In the genomic region with DNA sequence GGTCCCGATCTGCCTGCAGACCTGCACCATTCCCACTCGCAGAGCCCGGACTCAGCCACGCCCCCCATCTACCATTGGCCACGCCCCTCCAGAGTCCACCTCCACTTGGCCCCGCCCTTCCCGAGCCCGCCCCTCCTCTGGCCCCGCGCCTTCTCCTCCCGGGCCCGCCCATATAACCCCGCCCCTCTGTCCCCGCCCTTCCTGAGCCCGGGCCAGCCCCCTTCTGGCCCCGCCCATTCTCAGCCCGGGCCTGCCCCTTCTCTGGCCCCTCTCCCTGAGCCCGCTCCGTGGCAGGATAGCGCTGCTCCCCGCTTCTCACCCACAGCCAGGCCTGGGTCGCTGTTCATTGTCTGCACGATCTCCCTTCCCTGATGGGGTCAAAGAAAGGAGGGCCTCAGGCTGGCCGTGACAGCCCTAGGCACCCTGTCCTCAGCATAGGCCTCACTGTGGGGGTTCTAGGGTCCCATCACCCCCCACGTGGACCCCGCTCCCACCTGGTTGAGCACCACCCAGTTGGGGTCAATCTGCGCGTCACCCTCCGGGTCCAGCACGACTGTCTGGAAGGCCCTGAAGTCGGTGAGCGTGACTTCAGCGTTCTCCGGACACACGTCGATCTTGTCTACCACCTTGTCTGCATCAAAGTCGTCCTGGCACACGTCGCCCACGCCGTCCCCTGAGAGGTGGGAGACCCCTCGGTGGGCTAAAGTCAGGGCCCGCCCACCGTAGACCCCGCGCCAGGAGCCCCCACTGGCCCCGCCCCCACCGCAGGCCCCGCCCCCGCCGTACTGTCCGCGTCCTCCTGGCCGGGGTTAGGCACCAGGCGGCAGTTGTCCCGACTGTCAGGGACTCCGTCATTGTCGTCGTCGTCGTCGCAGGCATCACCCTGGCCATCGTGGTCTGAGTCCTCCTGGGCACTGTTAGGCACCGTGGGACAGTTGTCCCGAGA, we compare ENCODE assay signal across 8 cellular contexts. TPM values are rescaled to one million over a fixed set of nuclear protein-coding genes. Genes with fewer than 3 reads are reported as not detected.
DNase-seq lines count a peak whose midpoint lies in the region; ATAC-seq and TF ChIP-seq lines count a peak whose summit lies in the region.

No MANE protein-coding gene starts in this region.

- in situ Hi-C loops in SK-MEL-5 (cut with HindIII; ENCODE audit: low pct_unique_long_range_greater_than_20kb, low sequenced_read_pairs), result no loop called here

- H3K4me1 ChIP-seq in BE2C (no peaks in the 10 kb centered on the region), cardiac muscle cell (ENCODE audit: low read depth) (no peaks in the 10 kb centered on the region)

- H3K27me3 ChIP-seq in BE2C (peaks cover 52% of the 10 kb centered on the region), cardiac muscle cell (peaks cover 88% of the 10 kb centered on the region)

- no peak for ATAC-seq in HG03457 (IDR thresholded peaks at IDR 0.05; ENCODE audit: unreplicated experiment)

- TF ChIP-seq CTCF in BE2C (IDR thresholded peaks at IDR 0.05; ENCODE audit: low read depth, low read length) (no peak), cardiac muscle cell (IDR thresholded peaks at IDR 0.05; ENCODE audit: low read depth, low read length) (no peak)

- DNase-seq in BE2C, result peak; percentile 98
- DNase-seq in HT-29 (ENCODE audit: low spot score), result peak; percentile 61
- DNase-seq in SK-MEL-5 (ENCODE audit: low read depth, low spot score), result peak; percentile 84
- peak; percentile 20 for DNase-seq in activated gamma-delta T cell treated with anti-CD3 and anti-CD28 coated beads, Interleukin-2, amount 50 U/mL, for 16 hours (ENCODE audit: low read depth)
- DNase-seq in cardiac muscle cell (ENCODE audit: low read depth in 1 of 2, low spot score in 1 of 2), result peak; percentile 64 to 86
- peak; percentile 44 to 79 for DNase-seq in stimulated activated CD4-positive, alpha-beta T cell treated with anti-CD3 and anti-CD28 coated beads, Interleukin-12 subunit alpha, Interleukin-12 subunit beta, amount 100 ng/mL, for 24 hours (ENCODE audit: low read depth in 2 of 2)
- no peak for DNase-seq in inferior parietal cortex (ENCODE audit: extremely low spot score)

- H3K36me3 ChIP-seq in BE2C, result no peaks in the 10 kb centered on the region
- no peaks in the 10 kb centered on the region for H3K36me3 ChIP-seq in cardiac muscle cell

- peaks cover 3% of the 10 kb centered on the region; the same call in 1 of the 2 replicates for H3K9me3 ChIP-seq in BE2C
- H3K9me3 ChIP-seq in cardiac muscle cell (ENCODE audit: low read depth), result no peaks in the 10 kb centered on the region

- H3K4me3 ChIP-seq in BE2C (ENCODE audit: low read depth, low read length), result peak overlapping the region; percentile 46
- no peak overlapping the region for H3K4me3 ChIP-seq in cardiac muscle cell

- no peak overlapping the region for H3K27ac ChIP-seq in cardiac muscle cell

RNA-seq across cellular contexts. Expression of a gene that starts 5.7 kb away (rescaled TPM):
- 1.2 TPM for polyA plus RNA-seq in BE2C (2012; ENCODE audit: insufficient read depth, insufficient read length, low read depth)
- not detected in 2 replicates for total RNA-seq in HT-29 (2014; rRNA removed; shearing (Covaris generic))
- total RNA-seq in SK-MEL-5 (2014; rRNA removed; shearing (Covaris generic)), result not detected in 2 replicates
- polyA plus RNA-seq in SK-MEL-5 (2015; cell fraction: cytosol; rRNA removed), result 0.08 TPM in 1 of 2 replicates, not detected in the other
- polyA plus RNA-seq in SK-MEL-5 (2015; cell fraction: nucleus; rRNA removed), result not detected in 2 replicates
- 0.07 and 0.09 TPM in 2 replicates for total RNA-seq in cardiac muscle cell
- polyA plus RNA-seq in cardiac muscle cell, result 0.46 TPM in 1 of 2 replicates, not detected in the other

RNA-seq across cellular contexts. Expression of a gene that starts 46.3 kb away (rescaled TPM):
- polyA plus RNA-seq in BE2C (2012; ENCODE audit: insufficient read depth, insufficient read length, low read depth), result 103 TPM
- total RNA-seq in HT-29 (2014; rRNA removed; shearing (Covaris generic)), result 73.7 and 79.5 TPM in 2 replicates
- 22.4 and 25.7 TPM in 2 replicates for total RNA-seq in SK-MEL-5 (2014; rRNA removed; shearing (Covaris generic))
- 41.6 and 47.1 TPM in 2 replicates for polyA plus RNA-seq in SK-MEL-5 (2015; cell fraction: cytosol; rRNA removed)
- polyA plus RNA-seq in SK-MEL-5 (2015; cell fraction: nucleus; rRNA removed), result 45.4 and 47.9 TPM in 2 replicates
- 77.5 and 121 TPM in 2 replicates for total RNA-seq in cardiac muscle cell
- polyA plus RNA-seq in cardiac muscle cell, result 36.4 and 37.7 TPM in 2 replicates
